ENCODE assay signal across 24 cellular contexts in the genomic region with DNA sequence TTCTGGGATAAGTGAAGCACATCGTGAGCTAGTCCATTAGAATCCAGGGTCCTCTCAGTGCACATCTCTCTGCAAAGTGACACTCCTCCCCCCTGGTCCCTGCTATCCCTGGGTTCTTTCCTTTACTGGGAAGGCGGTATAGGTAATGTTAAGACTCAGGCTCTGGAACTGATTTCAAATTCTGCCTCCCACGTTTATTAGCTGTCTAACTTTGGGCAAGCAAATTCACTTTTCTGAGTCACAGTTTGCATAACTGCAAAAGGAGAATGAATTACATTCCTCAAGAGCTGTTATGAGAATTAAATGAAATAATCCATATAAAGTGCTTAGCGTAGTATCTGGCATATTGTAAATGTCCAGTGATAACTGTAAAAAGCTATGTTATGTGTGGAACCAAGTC.
"Had no signal": no experiment of that assay in that cellular context is flagged by ENCODE, and none has a peak within 500 bp of the region (broad histone marks: within the 10 kb centered on the region; RNA-seq: fewer than 3 reads in every experiment).

No MANE protein-coding gene starts in this region.

- H3K4me3 ChIP-seq: dorsolateral prefrontal cortex, esophagus muscularis mucosa, lung, pancreas, right atrium auricular region, smooth muscle cell, suprapubic skin, transverse colon, vagina had no signal

- FAIRE-seq: kidney, pancreas had no signal

- DNase-seq: cortex of kidney; dorsolateral prefrontal cortex; effector CD4-positive, alpha-beta T cell; foreskin melanocyte; hypothalamus; kidney; natural killer cell; occipital lobe; pancreas; stimulated activated CD4-positive, alpha-beta T cell treated with anti-CD3 and anti-CD28 coated beads, Interleukin-12 subunit alpha, Interleukin-12 subunit beta, amount 100 ng/mL, for 4 hours; stimulated activated CD4-positive, alpha-beta T cell treated with anti-CD3 and anti-CD28 coated beads, Interleukin-1b, Interleukin-23, amount 100 ng/mL, for 48 hours; stimulated activated CD4-positive, alpha-beta T cell treated with anti-CD3 and anti-CD28 coated beads, Interleukin-4, amount 100 ng/mL, for 1 hour; stimulated activated CD8-positive, alpha-beta memory T cell treated with anti-CD3 and anti-CD28 coated beads, Interleukin-4, amount 100 ng/mL, for 48 hours; stimulated activated naive CD4-positive, alpha-beta T cell; stimulated activated naive CD8-positive, alpha-beta T cell treated with anti-CD3 and anti-CD28 coated beads, Interleukin-15, amount 100 ng/mL, for 72 hours; transverse colon had no signal

- ATAC-seq: left lobe of liver; natural killer cell; pancreas; sciatic nerve; stimulated activated naive CD8-positive, alpha-beta T cell treated with anti-CD3 and anti-CD28 coated beads, Interleukin-15, amount 100 ng/mL, for 72 hours had no signal
